ENCODE assay signal across 8 cellular contexts in the genomic region with DNA sequence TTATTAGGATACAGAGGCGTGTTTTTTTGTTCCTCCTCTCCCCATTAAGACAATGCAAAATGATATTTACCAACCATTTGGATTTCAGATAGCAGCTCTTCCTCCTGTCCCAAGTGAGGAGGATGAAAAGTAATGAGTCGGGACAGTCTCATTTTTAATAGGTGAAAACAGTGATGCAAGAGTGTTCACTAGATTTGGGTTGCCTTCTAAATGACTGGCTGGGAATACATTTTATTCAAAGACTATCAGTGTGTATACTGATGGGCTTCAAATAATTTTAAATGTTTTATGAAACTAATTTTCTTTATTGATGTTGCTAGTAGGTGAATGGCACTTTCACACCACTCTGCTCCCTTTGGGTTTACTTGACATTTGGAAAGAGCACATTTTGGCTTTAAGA. TPM values are rescaled to one million over a fixed set of nuclear protein-coding genes. Genes with fewer than 3 reads are reported as not detected.
DNase-seq lines count a peak whose midpoint lies in the region; ATAC-seq and TF ChIP-seq lines count a peak whose summit lies in the region.

No MANE protein-coding gene starts in this region.

- peaks cover 9% of the 10 kb centered on the region for H3K36me3 Mint-ChIP-seq in activated T-cell treated with anti-CD3 and anti-CD28 coated beads, Interleukin-2, amount 50 U/mL, for 4 hours (ENCODE audit: insufficient read depth)

- no peak for ATAC-seq in activated T-cell treated with anti-CD3 and anti-CD28 coated beads, Interleukin-2, amount 50 U/mL, for 4 hours
- no peak for ATAC-seq in right lobe of liver
- ATAC-seq in GM19023 (IDR thresholded peaks at IDR 0.05; ENCODE audit: unreplicated experiment): no peak

- peak overlapping the region; percentile 85 for H3K4me3 Mint-ChIP-seq in activated T-cell treated with anti-CD3 and anti-CD28 coated beads, Interleukin-2, amount 50 U/mL, for 4 hours

- WGBS in adrenal gland, 4 donors: 29 to 45% (median 34%) methylated on average over 2 of the region's 2 CpGs
- WGBS in right lobe of liver (ENCODE audit: insufficient coverage, low coverage, low lambda C conversion rate, missing lambda C conversion rate): 18% methylated on average over 2 of the region's 2 CpGs
- WGBS in thyroid gland, 2 donors: 57 to 59% methylated on average over 2 of the region's 2 CpGs

- no peak for TF ChIP-seq CTCF in adrenal gland (IDR thresholded peaks at IDR 0.05)
- TF ChIP-seq CTCF in right lobe of liver (IDR thresholded peaks at IDR 0.05): no peak
- no peak for TF ChIP-seq CTCF in thyroid gland (IDR thresholded peaks at IDR 0.05)

- no peaks in the 10 kb centered on the region for H3K27me3 ChIP-seq in adrenal gland
- H3K27me3 ChIP-seq in right lobe of liver: no peaks in the 10 kb centered on the region
- no peaks in the 10 kb centered on the region for H3K27me3 ChIP-seq in thyroid gland

- peak overlapping the region in 2 of 4 donors; percentile 88 to 91 for H3K4me3 ChIP-seq in adrenal gland
- H3K4me3 ChIP-seq in right lobe of liver: peak overlapping the region; percentile 54 to 88 (median 81)
- H3K4me3 ChIP-seq in thyroid gland (replicated peaks in 1 of 3): peak overlapping the region in 2 of 3 donors; percentile 84 to 98

- TF ChIP-seq POLR2A in adrenal gland (IDR thresholded peaks at IDR 0.05) (no peak), right lobe of liver (IDR thresholded peaks at IDR 0.05) (no peak), thyroid gland (IDR thresholded peaks at IDR 0.05) (no peak)

- intact Hi-C loops in adrenal gland (cut with DNase I): no loop called here
- intact Hi-C loops in right lobe of liver (cut with DNase I): no loop called here
- intact Hi-C loops in thyroid gland (cut with DNase I): no loop called here

- DNase-seq in activated T-cell treated with anti-CD3 and anti-CD28 coated beads, Interleukin-2, amount 50 U/mL, for 4 hours: no peak
- DNase-seq in activated T-cell treated with anti-CD3 and anti-CD28 coated beads for 4 hours (no peak), adrenal gland (no peak), right lobe of liver (no peak), thyroid gland (no peak), NCI-H446 treated with DMSO at 0.1 percent for 48 hours (lab: John Stamatoyannopoulos, UW) (no peak), NCI-H226 (no peak)

- H3K36me3 ChIP-seq in adrenal gland (replicated peaks in 1 of 2) (no peaks in the 10 kb centered on the region), right lobe of liver (peaks cover 0 to 11% (median 3%) of the 10 kb centered on the region in 4 donors), thyroid gland (no peaks in the 10 kb centered on the region)

- peaks cover 19 to 35% of the 10 kb centered on the region in 2 donors for H3K4me1 ChIP-seq in adrenal gland (replicated peaks in 1 of 2)
- peaks cover 0 to 15% (median 8%) of the 10 kb centered on the region in 4 donors for H3K4me1 ChIP-seq in right lobe of liver
- H3K4me1 ChIP-seq in thyroid gland: peaks cover 16 to 19% of the 10 kb centered on the region in 2 donors

- peaks cover 32% of the 10 kb centered on the region for H3K4me1 Mint-ChIP-seq in activated T-cell treated with anti-CD3 and anti-CD28 coated beads, Interleukin-2, amount 50 U/mL, for 4 hours (ENCODE audit: low read depth)

- H3K27ac ChIP-seq in adrenal gland (peak overlapping the region in 4 of 5 donors; percentile 78 to 97 (median 92)), right lobe of liver (peak overlapping the region in 1 of 3 donors; percentile 90), thyroid gland (peak overlapping the region; percentile 98 to 99 (median 99))

- no peaks in the 10 kb centered on the region for H3K9me3 ChIP-seq in adrenal gland (replicated peaks in 1 of 3)
- no peaks in the 10 kb centered on the region for H3K9me3 ChIP-seq in right lobe of liver
- H3K9me3 ChIP-seq in thyroid gland: no peaks in the 10 kb centered on the region

- H3K9me3 Mint-ChIP-seq in activated T-cell treated with anti-CD3 and anti-CD28 coated beads, Interleukin-2, amount 50 U/mL, for 4 hours: no peaks in the 10 kb centered on the region

- no peaks in the 10 kb centered on the region for H3K27me3 Mint-ChIP-seq in activated T-cell treated with anti-CD3 and anti-CD28 coated beads, Interleukin-2, amount 50 U/mL, for 4 hours (ENCODE audit: low read depth)

RNA-seq across cellular contexts. Expression of a gene that starts 2.1 kb away (rescaled TPM):
- 10 to 100 TPM; 23.1 to 25.5 (median 24.5) TPM for total RNA-seq in activated T-cell treated with anti-CD3 and anti-CD28 coated beads, Interleukin-2, amount 50 U/mL, for 4 hours
- total RNA-seq in adrenal gland (10 to 100 TPM; 28.4 to 57.2 (median 36.5) TPM), right lobe of liver (10 to 100 TPM; 13.0 to 24.6 (median 17.7) TPM), thyroid gland (100 to 1,000 TPM in 2 of 4 donors, 10 to 100 TPM in 2; 78.1 to 110 (median 102) TPM)
- 10 to 100 TPM; 19.4 to 35.2 (median 30.0) TPM for polyA plus RNA-seq in adrenal gland
